ENCODE assay signal across 1 cellular context in genomic region chr3:182364723-182365650, GRCh38.
TF ChIP-seq lines count a peak whose summit lies in the region.

No MANE protein-coding gene starts in this region.

TF ChIP-seq in HEK293, 187 proteins besides CTCF, POLR2A, EP300 and RAD21 (continued from another document and continues in another):
- TF ChIP-seq PRDM2 (tag by site-specific recombination; IDR thresholded peaks at IDR 0.05; ENCODE audit: borderline replicate concordance) (no peak), ZFP41 (tag by site-specific recombination; IDR thresholded peaks at IDR 0.05; ENCODE audit: borderline replicate concordance) (no peak), ZNF544 (tag by site-specific recombination; IDR thresholded peaks at IDR 0.05) (no peak), ZBTB6 (tag by site-specific recombination; IDR thresholded peaks at IDR 0.05) (no peak), ZNF747 (tag by site-specific recombination; IDR thresholded peaks at IDR 0.05) (no peak), ZSCAN5A (tag by site-specific recombination; IDR thresholded peaks at IDR 0.05) (no peak), PRDM1 (tag by site-specific recombination; IDR thresholded peaks at IDR 0.05) (peak; percentile 46; the same call in 1 of the 2 replicates), ZNF777 (tag by site-specific recombination; IDR thresholded peaks at IDR 0.05; ENCODE audit: borderline replicate concordance) (peak; percentile 87; the same call in 1 of the 2 replicates), ZBTB21 (tag by site-specific recombination; IDR thresholded peaks at IDR 0.05) (peak; percentile 79), MEIS1 (CRISPR knock-in tag; IDR thresholded peaks at IDR 0.05; ENCODE audit: borderline replicate concordance) (peak; percentile 93), TSHZ1 (tag by site-specific recombination; IDR thresholded peaks at IDR 0.05; ENCODE audit: borderline replicate concordance) (peak; percentile 98), MZF1 (tag by site-specific recombination; IDR thresholded peaks at IDR 0.05; ENCODE audit: borderline replicate concordance) (no peak; the same call in 1 of the 2 replicates), ZNF366 (tag by site-specific recombination; conservative IDR thresholded peaks at IDR 0.05) (peak; percentile 86), ZNF404 (tag by site-specific recombination; IDR thresholded peaks at IDR 0.05) (no peak), SP3 (tag by site-specific recombination; IDR thresholded peaks at IDR 0.05) (peak; percentile 39), ZNF138 (tag by site-specific recombination; IDR thresholded peaks at IDR 0.05; ENCODE audit: borderline replicate concordance) (no peak), ZNF692 (tag by site-specific recombination; IDR thresholded peaks at IDR 0.05) (peak; percentile 69), OVOL3 (tag by site-specific recombination; IDR thresholded peaks at IDR 0.05) (peak; percentile 92), ZNF311 (tag by site-specific recombination; IDR thresholded peaks at IDR 0.05; ENCODE audit: borderline replicate concordance) (no peak), ZNF202 (tag by site-specific recombination; IDR thresholded peaks at IDR 0.05; ENCODE audit: borderline replicate concordance) (no peak), ZNF558 (tag by site-specific recombination; IDR thresholded peaks at IDR 0.05) (peak; percentile 94), INSM2 (tag by site-specific recombination; IDR thresholded peaks at IDR 0.05) (peak; percentile 97), ZNF548 (tag by site-specific recombination; IDR thresholded peaks at IDR 0.05) (no peak), ZNF398 (tag by site-specific recombination; IDR thresholded peaks at IDR 0.05) (peak; percentile 48), ZNF184 (tag by site-specific recombination; IDR thresholded peaks at IDR 0.05) (no peak), ZSCAN18 (tag by site-specific recombination; IDR thresholded peaks at IDR 0.05) (no peak; the same call in 1 of the 2 replicates), REPIN1 (tag by site-specific recombination; IDR thresholded peaks at IDR 0.05; ENCODE audit: low read depth) (no peak), ZSCAN23 (tag by site-specific recombination; IDR thresholded peaks at IDR 0.05) (0 out of 2 replicates have a peak, but pooled peaks have one; percentile 76), ZNF513 (tag by site-specific recombination; IDR thresholded peaks at IDR 0.05) (no peak), IKZF3 (tag by site-specific recombination; IDR thresholded peaks at IDR 0.05) (peak; percentile 89), ZBTB1 (tag by site-specific recombination; IDR thresholded peaks at IDR 0.05) (0 out of 2 replicates have a peak, but pooled peaks have one; percentile 15)
